ENCODE assay signal across 1 cellular context in genomic region chr1:6578624-6579373, GRCh38.
TF ChIP-seq lines count a peak whose summit lies in the region.

No MANE protein-coding gene starts in this region.

TF ChIP-seq in GM12878, 131 proteins besides CTCF, POLR2A, EP300 and RAD21:
- TF ChIP-seq TARDBP (IDR thresholded peaks at IDR 0.05; ENCODE audit: borderline replicate concordance) = no peak
- no peak for TF ChIP-seq NKRF (conservative IDR thresholded peaks at IDR 0.05)
- no peak for TF ChIP-seq ZBED1 (IDR thresholded peaks at IDR 0.05; ENCODE audit: borderline replicate concordance)
- TF ChIP-seq CUX1 (IDR thresholded peaks at IDR 0.05; ENCODE audit: insufficient replicate concordance, low read depth, low read length) = no peak
- TF ChIP-seq NRF1 (conservative IDR thresholded peaks at IDR 0.05; ENCODE audit: low read depth, low read length) = no peak
- TF ChIP-seq IRF3 (IDR thresholded peaks at IDR 0.05) = no peak
- no peak for TF ChIP-seq SP1 (IDR thresholded peaks at IDR 0.05; ENCODE audit: low read depth, low read length)
- TF ChIP-seq, protein P1, sequence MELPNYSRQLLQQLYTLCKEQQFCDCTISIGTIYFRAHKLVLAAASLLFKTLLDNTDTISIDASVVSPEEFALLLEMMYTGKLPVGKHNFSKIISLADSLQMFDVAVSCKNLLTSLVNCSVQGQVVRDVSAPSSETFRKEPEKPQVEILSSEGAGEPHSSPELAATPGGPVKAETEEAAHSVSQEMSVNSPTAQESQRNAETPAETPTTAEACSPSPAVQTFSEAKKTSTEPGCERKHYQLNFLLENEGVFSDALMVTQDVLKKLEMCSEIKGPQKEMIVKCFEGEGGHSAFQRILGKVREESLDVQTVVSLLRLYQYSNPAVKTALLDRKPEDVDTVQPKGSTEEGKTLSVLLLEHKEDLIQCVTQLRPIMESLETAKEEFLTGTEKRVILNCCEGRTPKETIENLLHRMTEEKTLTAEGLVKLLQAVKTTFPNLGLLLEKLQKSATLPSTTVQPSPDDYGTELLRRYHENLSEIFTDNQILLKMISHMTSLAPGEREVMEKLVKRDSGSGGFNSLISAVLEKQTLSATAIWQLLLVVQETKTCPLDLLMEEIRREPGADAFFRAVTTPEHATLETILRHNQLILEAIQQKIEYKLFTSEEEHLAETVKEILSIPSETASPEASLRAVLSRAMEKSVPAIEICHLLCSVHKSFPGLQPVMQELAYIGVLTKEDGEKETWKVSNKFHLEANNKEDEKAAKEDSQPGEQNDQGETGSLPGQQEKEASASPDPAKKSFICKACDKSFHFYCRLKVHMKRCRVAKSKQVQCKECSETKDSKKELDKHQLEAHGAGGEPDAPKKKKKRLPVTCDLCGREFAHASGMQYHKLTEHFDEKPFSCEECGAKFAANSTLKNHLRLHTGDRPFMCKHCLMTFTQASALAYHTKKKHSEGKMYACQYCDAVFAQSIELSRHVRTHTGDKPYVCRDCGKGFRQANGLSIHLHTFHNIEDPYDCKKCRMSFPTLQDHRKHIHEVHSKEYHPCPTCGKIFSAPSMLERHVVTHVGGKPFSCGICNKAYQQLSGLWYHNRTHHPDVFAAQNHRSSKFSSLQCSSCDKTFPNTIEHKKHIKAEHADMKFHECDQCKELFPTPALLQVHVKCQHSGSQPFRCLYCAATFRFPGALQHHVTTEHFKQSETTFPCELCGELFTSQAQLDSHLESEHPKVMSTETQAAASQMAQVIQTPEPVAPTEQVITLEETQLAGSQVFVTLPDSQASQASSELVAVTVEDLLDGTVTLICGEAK (IDR thresholded peaks at IDR 0.05; ENCODE audit: borderline replicate concordance) = no peak
- TF ChIP-seq HDAC2 (IDR thresholded peaks at IDR 0.05) = no peak
- no peak for TF ChIP-seq IKZF1 (conservative IDR thresholded peaks at IDR 0.05)
- TF ChIP-seq, protein P2, sequence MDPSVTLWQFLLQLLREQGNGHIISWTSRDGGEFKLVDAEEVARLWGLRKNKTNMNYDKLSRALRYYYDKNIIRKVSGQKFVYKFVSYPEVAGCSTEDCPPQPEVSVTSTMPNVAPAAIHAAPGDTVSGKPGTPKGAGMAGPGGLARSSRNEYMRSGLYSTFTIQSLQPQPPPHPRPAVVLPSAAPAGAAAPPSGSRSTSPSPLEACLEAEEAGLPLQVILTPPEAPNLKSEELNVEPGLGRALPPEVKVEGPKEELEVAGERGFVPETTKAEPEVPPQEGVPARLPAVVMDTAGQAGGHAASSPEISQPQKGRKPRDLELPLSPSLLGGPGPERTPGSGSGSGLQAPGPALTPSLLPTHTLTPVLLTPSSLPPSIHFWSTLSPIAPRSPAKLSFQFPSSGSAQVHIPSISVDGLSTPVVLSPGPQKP (IDR thresholded peaks at IDR 0.05; ENCODE audit: low read depth, low read length) = no peak
- TF ChIP-seq SMC3 (IDR thresholded peaks at IDR 0.05; ENCODE audit: borderline replicate concordance, low read length) = no peak
- TF ChIP-seq PAX8 (IDR thresholded peaks at IDR 0.05) = no peak
- TF ChIP-seq SUPT20H (IDR thresholded peaks at IDR 0.05; ENCODE audit: borderline replicate concordance, control insufficient read depth, low read depth, low read length) = no peak
- TF ChIP-seq RUNX3 (IDR thresholded peaks at IDR 0.05; ENCODE audit: low read length) = no peak
- no peak for TF ChIP-seq PML (IDR thresholded peaks at IDR 0.05; ENCODE audit: low read length)
TF ChIP-seq in GM12878: peak in this region for 0.
